In the genomic region with DNA sequence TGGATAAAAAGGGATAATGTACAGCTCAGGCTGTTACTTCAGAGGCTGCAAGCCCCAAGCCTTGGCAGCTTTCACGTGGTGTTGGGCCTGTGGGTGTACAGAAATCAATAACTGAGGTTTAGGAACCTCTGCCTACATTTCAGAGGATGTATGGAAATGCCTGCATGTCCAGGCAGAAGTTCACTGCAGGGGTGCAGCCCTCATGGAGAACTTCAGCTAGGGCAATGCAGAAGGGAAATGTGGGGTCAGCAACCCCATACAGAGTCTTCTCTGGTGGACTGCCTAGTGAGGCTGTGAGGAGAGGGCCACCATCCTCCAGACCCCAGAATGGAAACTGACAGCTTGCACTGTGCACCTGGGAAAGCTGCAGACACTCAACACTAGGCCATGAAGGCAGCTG, we compare ENCODE assay signal across 23 cellular contexts.
"Had no signal": no experiment of that assay in that cellular context is flagged by ENCODE, and none has a peak within 500 bp of the region (broad histone marks: within the 10 kb centered on the region; RNA-seq: fewer than 3 reads in every experiment).

No MANE protein-coding gene starts in this region.

- ATAC-seq: effector memory CD8-positive, alpha-beta T cell; esophagus mucosa; gastrocnemius medialis; heart right ventricle; left cardiac atrium; left lung; left ventricle myocardium superior; lower lobe of right lung; naive thymus-derived CD4-positive, alpha-beta T cell had no signal

- H3K4me1 ChIP-seq: colonic mucosa, esophagus squamous epithelium, gastrocnemius medialis, heart right ventricle, left lung, lower lobe of right lung had no signal

- H3K27me3 ChIP-seq: colonic mucosa, esophagus squamous epithelium, gastrocnemius medialis, heart right ventricle, left lung had no signal

- H3K4me3 ChIP-seq: colonic mucosa, esophagus squamous epithelium, gastrocnemius medialis, heart right ventricle, left lung, lower lobe of right lung had no signal

- H3K36me3 ChIP-seq: colonic mucosa, esophagus squamous epithelium, gastrocnemius medialis, heart right ventricle, left lung, lower lobe of right lung had no signal

- H3K27ac ChIP-seq: colonic mucosa, epithelial cell of prostate, esophagus squamous epithelium, gastrocnemius medialis, heart right ventricle, left lung, lower lobe of right lung had no signal

- DNase-seq: colonic mucosa; cortex of kidney; effector CD8-positive, alpha-beta T cell; effector memory CD8-positive, alpha-beta T cell; endodermal cell; erythroblast; esophagus squamous epithelium; foreskin fibroblast; foreskin melanocyte; gastrocnemius medialis; glutamatergic neuron; head of caudate nucleus; heart right ventricle; hippocampal formation; left cardiac atrium; left lung; left ventricle myocardium superior; lower lobe of right lung; mesenchymal stem cell; midbrain; naive thymus-derived CD4-positive, alpha-beta T cell had no signal

- H3K9me3 ChIP-seq: colonic mucosa, gastrocnemius medialis had no signal
